Comparison of ENCODE assay signal across 8 cellular contexts in the genomic region with DNA sequence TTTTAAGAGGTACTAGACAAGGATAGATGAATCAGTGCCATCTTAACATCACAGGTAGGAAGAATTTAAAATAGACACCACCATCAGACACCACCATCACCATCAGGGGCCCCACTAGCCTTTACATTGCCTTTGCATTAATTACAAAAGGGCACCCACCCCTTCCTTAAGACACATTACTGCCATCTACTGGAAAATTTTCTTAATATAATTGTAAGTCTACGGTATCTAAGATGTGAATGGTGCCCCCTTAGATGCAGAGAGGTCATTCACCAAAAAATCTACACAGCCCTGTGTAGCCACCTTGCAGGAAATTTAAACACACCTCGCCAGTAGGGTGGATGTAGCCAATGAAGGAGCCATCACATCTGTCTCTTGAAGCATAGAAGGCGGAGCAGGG.
DNase-seq lines count a peak whose midpoint lies in the region; ATAC-seq and TF ChIP-seq lines count a peak whose summit lies in the region.

No MANE protein-coding gene starts in this region.

- H2AFZ ChIP-seq in osteoblast (ENCODE audit: low read length), result no peak overlapping the region

- POLR2A ChIA-PET in activated CD8-positive, alpha-beta T cell treated with anti-CD3 and anti-CD28 coated beads, Interleukin-2, amount 10 ng/mL, durations not matched to agents 7 days and 5 days (lab: Charles Lee), result no interaction called here

- CTCF ChIA-PET in activated CD8-positive, alpha-beta T cell treated with anti-CD3 and anti-CD28 coated beads, Interleukin-2, amount 10 ng/mL, durations not matched to agents 7 days and 5 days (lab: Charles Lee), result no interaction called here

- no peak overlapping the region for H3K4me3 ChIP-seq in Jurkat, Clone E6-1 (ENCODE audit: low read length)
- H3K4me3 ChIP-seq in osteoblast (ENCODE audit: insufficient read depth, low read length) (no peak overlapping the region), colonic mucosa (no peak overlapping the region)

- no peak overlapping the region for H3K27ac Mint-ChIP-seq in activated CD8-positive, alpha-beta T cell treated with anti-CD3 and anti-CD28 coated beads, Interleukin-2, amount 10 ng/mL, durations not matched to agents 7 days and 5 days

- no peak overlapping the region for H3K27ac ChIP-seq in osteoblast (ENCODE audit: low read depth, low read length)
- no peak overlapping the region for H3K27ac ChIP-seq in colonic mucosa

- peak; percentile 51 for ATAC-seq in activated CD8-positive, alpha-beta T cell treated with anti-CD3 and anti-CD28 coated beads, Interleukin-2, amount 10 ng/mL, durations not matched to agents 7 days and 5 days
- no peak for ATAC-seq in HG02610 (IDR thresholded peaks at IDR 0.05; ENCODE audit: unreplicated experiment)

- H3K27me3 ChIP-seq in osteoblast (ENCODE audit: insufficient read depth, low read length), result peaks cover 10% of the 10 kb centered on the region
- no peaks in the 10 kb centered on the region for H3K27me3 ChIP-seq in colonic mucosa

- H3K36me3 Mint-ChIP-seq in activated CD8-positive, alpha-beta T cell treated with anti-CD3 and anti-CD28 coated beads, Interleukin-2, amount 10 ng/mL, durations not matched to agents 7 days and 5 days (ENCODE audit: low read depth), result no peaks in the 10 kb centered on the region

- no peaks in the 10 kb centered on the region for H3K27me3 Mint-ChIP-seq in activated CD8-positive, alpha-beta T cell treated with anti-CD3 and anti-CD28 coated beads, Interleukin-2, amount 10 ng/mL, durations not matched to agents 7 days and 5 days (ENCODE audit: low read depth)

- H3K9me3 ChIP-seq in osteoblast (ENCODE audit: low read depth, low read length), result no peaks in the 10 kb centered on the region
- no peaks in the 10 kb centered on the region for H3K9me3 ChIP-seq in colonic mucosa

- DNase-seq in SKM-1 treated with dmso at 0.1 percent for 144 hours (lab: John Stamatoyannopoulos, UW; ENCODE audit: unreplicated experiment), result peak; percentile 3
- no peak for DNase-seq in SKM-1 (lab: John Stamatoyannopoulos, UW; ENCODE audit: unreplicated experiment)
- DNase-seq in Jurkat, Clone E6-1 (ENCODE audit: low read depth, low spot score), result peak; percentile 29
- DNase-seq in activated CD8-positive, alpha-beta T cell treated with anti-CD3 and anti-CD28 coated beads, Interleukin-2, amount 10 ng/mL, durations not matched to agents 7 days and 5 days, result peak; percentile 21
- DNase-seq in osteoblast (ENCODE audit: insufficient read length, low spot score, missing footprints), result peak; percentile 71
- no peak for DNase-seq in inferior parietal cortex (ENCODE audit: extremely low spot score)
- no peak for DNase-seq in colonic mucosa

- H3K36me3 ChIP-seq in osteoblast (ENCODE audit: insufficient read depth, low read length) (no peaks in the 10 kb centered on the region), colonic mucosa (no peaks in the 10 kb centered on the region)

- H3K79me2 ChIP-seq in osteoblast (ENCODE audit: insufficient read depth, low read length), result no peaks in the 10 kb centered on the region

- no peak overlapping the region for H3K4me2 ChIP-seq in osteoblast (ENCODE audit: insufficient read depth, low read length)

- no peaks in the 10 kb centered on the region for H3K4me1 Mint-ChIP-seq in activated CD8-positive, alpha-beta T cell treated with anti-CD3 and anti-CD28 coated beads, Interleukin-2, amount 10 ng/mL, durations not matched to agents 7 days and 5 days (ENCODE audit: low read depth)

- peak; percentile 33 for TF ChIP-seq CTCF in osteoblast (IDR thresholded peaks at IDR 0.05; ENCODE audit: extremely low read depth, low read depth, low read length)
- TF ChIP-seq CTCF in colonic mucosa (IDR thresholded peaks at IDR 0.05), result no peak

- no peak overlapping the region for H3K9ac ChIP-seq in colonic mucosa (ENCODE audit: low read depth in 2 of 2, low read length in 2 of 2)

- intact Hi-C loops in colonic mucosa (cut with DNase I), result no loop called here

- H4K20me1 ChIP-seq in osteoblast (ENCODE audit: insufficient read depth, low read length), result no peaks in the 10 kb centered on the region

- H3K4me1 ChIP-seq in osteoblast (ENCODE audit: insufficient read depth, low read length) (no peaks in the 10 kb centered on the region), colonic mucosa (no peaks in the 10 kb centered on the region)

- no peaks in the 10 kb centered on the region for H3K9me3 Mint-ChIP-seq in activated CD8-positive, alpha-beta T cell treated with anti-CD3 and anti-CD28 coated beads, Interleukin-2, amount 10 ng/mL, durations not matched to agents 7 days and 5 days (ENCODE audit: insufficient read depth)

- H3K4me3 Mint-ChIP-seq in activated CD8-positive, alpha-beta T cell treated with anti-CD3 and anti-CD28 coated beads, Interleukin-2, amount 10 ng/mL, durations not matched to agents 7 days and 5 days, result no peak overlapping the region

Comparison
In these comparisons a context has a peak if more than half of its experiments do, and no peak if none do; other contexts are left out.
1. DNase-seq: peak in SKM-1 treated with dmso at 0.1 percent for 144 hours (single experiment), Jurkat, Clone E6-1 (single experiment), activated CD8-positive, alpha-beta T cell treated with anti-CD3 and anti-CD28 coated beads, Interleukin-2, amount 10 ng/mL, durations not matched to agents 7 days and 5 days (single experiment) and osteoblast (single experiment); none in SKM-1 (single experiment), inferior parietal cortex (single experiment) and colonic mucosa (single experiment).